Comparison of ENCODE assay signal across 18 cellular contexts in genomic region chr7:12957487-12957886, GRCh38.
DNase-seq lines count a peak whose midpoint lies in the region; ATAC-seq, FAIRE-seq and TF ChIP-seq lines count a peak whose summit lies in the region.
"Had no signal": no experiment of that assay in that cellular context is flagged by ENCODE, and none has a peak within 500 bp of the region (broad histone marks: within the 10 kb centered on the region; RNA-seq: fewer than 3 reads in every experiment).

No MANE protein-coding gene starts in this region.

- H3K9me3 Mint-ChIP-seq in activated T-cell treated with anti-CD3 and anti-CD28 coated beads, Interleukin-2, amount 50 U/mL, for 72 hours: no peaks in the 10 kb centered on the region
- H3K9me3 Mint-ChIP-seq: CD4-positive, alpha-beta T cell had no signal

- no peak for FAIRE-seq in keratinocyte (lab: Jason Lieb, UNC)
- FAIRE-seq in urothelium cell line (lab: Jason Lieb, UNC): no peak
- FAIRE-seq: A204.1, GM12878, GM18507, HepG2 had no signal

- no peak overlapping the region for H3K27ac ChIP-seq in keratinocyte (ENCODE audit: control insufficient read depth, insufficient read depth, low read length)

- H3K4me1 Mint-ChIP-seq in T-helper 17 cell: peaks cover 2% of the 10 kb centered on the region
- H3K4me1 Mint-ChIP-seq in activated T-cell treated with anti-CD3 and anti-CD28 coated beads, Interleukin-2, amount 50 U/mL, for 72 hours (ENCODE audit: low read depth): no peaks in the 10 kb centered on the region
- H3K4me1 Mint-ChIP-seq: B cell had no signal

- H3K9me1 ChIP-seq in keratinocyte (ENCODE audit: control insufficient read depth, extremely low read depth, insufficient read depth, low read length): no peaks in the 10 kb centered on the region

- TF ChIP-seq CTCF in keratinocyte (optimal IDR thresholded peaks at IDR 0.05 in 1 of 3, IDR thresholded peaks at IDR 0.05 in 1 of 3, conservative IDR thresholded peaks at IDR 0.05 in 1 of 3; ENCODE audit: extremely low read depth in 1 of 3, insufficient read depth in 2 of 3, low read length in 3 of 3): no peak

- no peak overlapping the region for H3K4me3 ChIP-seq in keratinocyte (ENCODE audit: control insufficient read depth in 2 of 3, extremely low read depth in 1 of 3, insufficient read depth in 2 of 3, low read depth in 1 of 3, low read length in 3 of 3)
- H3K4me3 ChIP-seq: GM12878 had no signal

- H3K9ac ChIP-seq in keratinocyte (ENCODE audit: control insufficient read depth, extremely low read depth, insufficient read depth, low read length): no peak overlapping the region

- dilution Hi-C loops in keratinocyte (cut with MboI; ENCODE audit: extremely low pct_ligation_motif_present, low sequenced_read_pairs): no loop called here

- H3K4me2 ChIP-seq in keratinocyte (ENCODE audit: control insufficient read depth, extremely low read depth, insufficient read depth, low read depth, low read length): peak overlapping the region; percentile 4

- ATAC-seq in T-helper 17 cell: no peak
- no peak for ATAC-seq in HG02759 (IDR thresholded peaks at IDR 0.05; ENCODE audit: unreplicated experiment)
- ATAC-seq in activated T-cell treated with anti-CD3 and anti-CD28 coated beads, Interleukin-2, amount 50 U/mL, for 72 hours (replicated peaks in 1 of 2): no peak
- ATAC-seq: GM12878, HepG2 had no signal

- H3K27ac Mint-ChIP-seq in T-helper 17 cell: peak overlapping the region; percentile 49
- no peak overlapping the region for H3K27ac Mint-ChIP-seq in activated T-cell treated with anti-CD3 and anti-CD28 coated beads, Interleukin-2, amount 50 U/mL, for 72 hours
- H3K27ac Mint-ChIP-seq: B cell; CD4-positive, alpha-beta T cell had no signal

- no peaks in the 10 kb centered on the region for H3K36me3 Mint-ChIP-seq in T-helper 17 cell (ENCODE audit: low read depth)
- H3K36me3 Mint-ChIP-seq in activated T-cell treated with anti-CD3 and anti-CD28 coated beads, Interleukin-2, amount 50 U/mL, for 72 hours (ENCODE audit: insufficient read depth in 2 of 2): no peaks in the 10 kb centered on the region

- H3K79me2 ChIP-seq in keratinocyte (ENCODE audit: control insufficient read depth, insufficient read depth, low read length): no peaks in the 10 kb centered on the region

- H3K9me3 ChIP-seq in T-helper 17 cell (ENCODE audit: control insufficient read depth, low read length, poor library complexity, severe bottlenecking) (no peaks in the 10 kb centered on the region), keratinocyte (ENCODE audit: control insufficient read depth, low read depth, low read length) (no peaks in the 10 kb centered on the region)

- CTCF ChIA-PET in HEK293T (lab: Yijun Ruan, JAX): interaction anchor here (0.7 kb wide), 1 partner anchor 273 kb away, joined by 3 read pairs; no protein-coding TSS in a partner anchor

- H3K27me3 ChIP-seq in keratinocyte (ENCODE audit: control insufficient read depth, extremely low read depth, insufficient read depth, low read length): no peaks in the 10 kb centered on the region

- H3K36me3 ChIP-seq in keratinocyte (ENCODE audit: control insufficient read depth in 2 of 2, extremely low read depth in 1 of 2, insufficient read depth in 2 of 2, low read length in 2 of 2): no peaks in the 10 kb centered on the region

- peak overlapping the region; percentile 56 for H2AFZ ChIP-seq in keratinocyte (ENCODE audit: control insufficient read depth, low read length)

- no peaks in the 10 kb centered on the region for H4K20me1 ChIP-seq in keratinocyte (ENCODE audit: control insufficient read depth, extremely low read depth, insufficient read depth, low read length)

- peaks cover 21% of the 10 kb centered on the region for H3K27me3 Mint-ChIP-seq in T-helper 17 cell
- no peaks in the 10 kb centered on the region for H3K27me3 Mint-ChIP-seq in activated T-cell treated with anti-CD3 and anti-CD28 coated beads, Interleukin-2, amount 50 U/mL, for 72 hours (ENCODE audit: low read depth)
- H3K27me3 Mint-ChIP-seq: B cell had no signal

- peaks cover 5% of the 10 kb centered on the region for H3K4me1 ChIP-seq in keratinocyte (ENCODE audit: control insufficient read depth, extremely low read depth, insufficient read depth, low read length)

- DNase-seq in HEK293T (ENCODE audit: extremely low spot score): peak; percentile 10
- no peak for DNase-seq in T-helper 17 cell
- no peak for DNase-seq in keratinocyte (ENCODE audit: low read depth, low spot score)
- no peak for DNase-seq in activated T-cell treated with anti-CD3 and anti-CD28 coated beads, Interleukin-2, amount 50 U/mL, for 72 hours
- DNase-seq in NCI-H1092 treated with DMSO at 0.1 percent for 48 hours (lab: John Stamatoyannopoulos, UW): no peak
- DNase-seq in urothelium cell line (ENCODE audit: low spot score): no peak
- DNase-seq: C1 segment of cervical spinal cord; Calu3; CD4-positive, alpha-beta T cell; DMS 273 treated with DMSO at 0.1 percent for 48 hours; GOT3; HCEC 1CT had no signal

- H3K4me3 Mint-ChIP-seq in T-helper 17 cell: no peak overlapping the region
- H3K4me3 Mint-ChIP-seq in activated T-cell treated with anti-CD3 and anti-CD28 coated beads, Interleukin-2, amount 50 U/mL, for 72 hours: no peak overlapping the region
- H3K4me3 Mint-ChIP-seq: B cell; CD4-positive, alpha-beta T cell had no signal

- POLR2A ChIA-PET in HEK293T (lab: Yijun Ruan, JAX): no interaction called here

TF ChIP-seq in HEK293T, 16 proteins besides CTCF, POLR2A, EP300 and RAD21:
- no peak for TF ChIP-seq FOXA1 (IDR thresholded peaks at IDR 0.05)
